Comparison of ENCODE assay signal across 9 cellular contexts in genomic region chr21:38905751-38906150, GRCh38.
"Had no signal": no experiment of that assay in that cellular context is flagged by ENCODE, and none has a peak within 500 bp of the region (broad histone marks: within the 10 kb centered on the region; RNA-seq: fewer than 3 reads in every experiment).

No MANE protein-coding gene starts in this region.

- H3K4me3 Mint-ChIP-seq: activated CD4-positive, alpha-beta memory T cell treated with anti-CD3 and anti-CD28 coated beads, Interleukin-2, amount 10 ng/mL, durations not matched to agents 7 days and 5 days; activated naive CD8-positive, alpha-beta T cell treated with anti-CD3 and anti-CD28 coated beads for 36 hours had no signal

- H3K27ac Mint-ChIP-seq: activated CD4-positive, alpha-beta memory T cell treated with anti-CD3 and anti-CD28 coated beads, Interleukin-2, amount 10 ng/mL, durations not matched to agents 7 days and 5 days; activated naive CD8-positive, alpha-beta T cell treated with anti-CD3 and anti-CD28 coated beads for 36 hours had no signal

- H3K27me3 Mint-ChIP-seq: activated CD4-positive, alpha-beta memory T cell treated with anti-CD3 and anti-CD28 coated beads, Interleukin-2, amount 10 ng/mL, durations not matched to agents 7 days and 5 days; activated naive CD8-positive, alpha-beta T cell treated with anti-CD3 and anti-CD28 coated beads for 36 hours had no signal

- H3K4me1 Mint-ChIP-seq: activated CD4-positive, alpha-beta memory T cell treated with anti-CD3 and anti-CD28 coated beads, Interleukin-2, amount 10 ng/mL, durations not matched to agents 7 days and 5 days; activated naive CD8-positive, alpha-beta T cell treated with anti-CD3 and anti-CD28 coated beads for 36 hours had no signal

- DNase-seq: activated CD4-positive, alpha-beta memory T cell treated with anti-CD3 and anti-CD28 coated beads, Interleukin-2, amount 10 ng/mL, durations not matched to agents 7 days and 5 days; activated CD4-positive, CD25-positive, alpha-beta regulatory T cell treated with anti-CD3 and anti-CD28 coated beads, Interleukin-2, amount 50 U/mL, for 72 hours; activated gamma-delta T cell treated with Interleukin-2 at 50 U/mL for 16 hours; activated naive CD8-positive, alpha-beta T cell treated with anti-CD3 and anti-CD28 coated beads for 36 hours; activated T-cell treated with anti-CD3 and anti-CD28 coated beads, Interleukin-2, amount 50 U/mL, for 48 hours; hippocampal formation; stimulated activated CD4-positive, alpha-beta T cell treated with anti-CD3 and anti-CD28 coated beads, Interleukin-12 subunit alpha, Interleukin-12 subunit beta, amount 100 ng/mL, for 4 hours; stimulated activated CD4-positive, alpha-beta T cell treated with anti-CD3 and anti-CD28 coated beads, Interleukin-2, amount 100 ng/mL, for 48 hours; stimulated activated naive CD8-positive, alpha-beta T cell treated with anti-CD3 and anti-CD28 coated beads, Interleukin-15, Interleukin-2, amounts not matched to agents 100 U/mL and 50 U/mL, for 24 hours had no signal

- H3K36me3 Mint-ChIP-seq: activated naive CD8-positive, alpha-beta T cell treated with anti-CD3 and anti-CD28 coated beads for 36 hours had no signal
